1 cellular context compared by ENCODE assay signal in genomic region chr6:146984251-146984924, GRCh38.
TF ChIP-seq lines count a peak whose summit lies in the region.

No MANE protein-coding gene starts in this region.

TF ChIP-seq in HepG2, 621 proteins besides CTCF, POLR2A, EP300 and RAD21 (continued from another document and continues in another):
- peak; percentile 42; the same call in 1 of the 2 replicates for TF ChIP-seq TFDP1 (CRISPR knock-in tag; IDR thresholded peaks at IDR 0.05; ENCODE audit: borderline replicate concordance)
- TF ChIP-seq ZNF225 (CRISPR knock-in tag; IDR thresholded peaks at IDR 0.05): no peak
- TF ChIP-seq ZBTB7B (CRISPR knock-in tag; IDR thresholded peaks at IDR 0.05): peak; percentile 44; the same call in 1 of the 2 replicates
- TF ChIP-seq ZBTB38 (CRISPR knock-in tag; IDR thresholded peaks at IDR 0.05): no peak
- peak; percentile 32; the same call in 1 of the 2 replicates for TF ChIP-seq YEATS4 (CRISPR knock-in tag; IDR thresholded peaks at IDR 0.05; ENCODE audit: borderline replicate concordance)
- no peak for TF ChIP-seq MAZ (IDR thresholded peaks at IDR 0.05; ENCODE audit: borderline replicate concordance, low read depth, low read length)
- TF ChIP-seq MAZ (CRISPR knock-in tag; IDR thresholded peaks at IDR 0.05; ENCODE audit: low read depth): no peak
- TF ChIP-seq ZNF282 (IDR thresholded peaks at IDR 0.05; ENCODE audit: partially characterized antibody): no peak
- TF ChIP-seq NR1H2 (CRISPR knock-in tag; IDR thresholded peaks at IDR 0.05; ENCODE audit: borderline replicate concordance, low read depth): no peak
- no peak for TF ChIP-seq XRCC5 (optimal IDR thresholded peaks at IDR 0.05; ENCODE audit: low read length)
- no peak for TF ChIP-seq BCLAF1 (IDR thresholded peaks at IDR 0.05)
- TF ChIP-seq SP5 (CRISPR knock-in tag; IDR thresholded peaks at IDR 0.05; ENCODE audit: borderline replicate concordance, low read depth): peak; percentile 88
- TF ChIP-seq ESRRA (CRISPR knock-in tag; IDR thresholded peaks at IDR 0.05; ENCODE audit: low read depth): no peak
- TF ChIP-seq HDAC2 (CRISPR knock-in tag; IDR thresholded peaks at IDR 0.05): peak; percentile 74; the same call in 1 of the 2 replicates
- TF ChIP-seq ZNF543 (CRISPR knock-in tag; IDR thresholded peaks at IDR 0.05): no peak
- no peak for TF ChIP-seq THAP9 (CRISPR knock-in tag; IDR thresholded peaks at IDR 0.05; ENCODE audit: borderline replicate concordance)
- TF ChIP-seq TIGD3 (CRISPR knock-in tag; IDR thresholded peaks at IDR 0.05; ENCODE audit: borderline replicate concordance): no peak
- no peak for TF ChIP-seq GABPA (IDR thresholded peaks at IDR 0.05; ENCODE audit: low read depth, low read length)
- TF ChIP-seq GABPA (CRISPR knock-in tag; IDR thresholded peaks at IDR 0.05; ENCODE audit: low read depth): no peak
- TF ChIP-seq ZKSCAN1 (IDR thresholded peaks at IDR 0.05; ENCODE audit: low read length): no peak
- no peak for TF ChIP-seq ZNF468 (CRISPR knock-in tag; IDR thresholded peaks at IDR 0.05)
- no peak for TF ChIP-seq KLF15 (CRISPR knock-in tag; IDR thresholded peaks at IDR 0.05; ENCODE audit: borderline replicate concordance)
- TF ChIP-seq SSRP1 (CRISPR knock-in tag; IDR thresholded peaks at IDR 0.05): no peak
- TF ChIP-seq FIP1L1 (IDR thresholded peaks at IDR 0.05; ENCODE audit: borderline replicate concordance, insufficient read depth, low read depth, low read length): no peak
- peak; percentile 55; the same call in 1 of the 2 replicates for TF ChIP-seq TARDBP (CRISPR knock-in tag; IDR thresholded peaks at IDR 0.05)
- no peak for TF ChIP-seq ELF4 (CRISPR knock-in tag; IDR thresholded peaks at IDR 0.05; ENCODE audit: borderline replicate concordance)
- 0 out of 2 replicates have a peak, but pooled peaks have one; percentile 41 for TF ChIP-seq ZNF710 (CRISPR knock-in tag; IDR thresholded peaks at IDR 0.05; ENCODE audit: borderline replicate concordance)
- TF ChIP-seq ZFP62 (CRISPR knock-in tag; IDR thresholded peaks at IDR 0.05): no peak
- TF ChIP-seq GATAD2A (CRISPR knock-in tag; IDR thresholded peaks at IDR 0.05): peak; percentile 78
- TF ChIP-seq ZNF446 (CRISPR knock-in tag; IDR thresholded peaks at IDR 0.05): no peak
- peak; percentile 77 for TF ChIP-seq MLX (CRISPR knock-in tag; IDR thresholded peaks at IDR 0.05)
- no peak for TF ChIP-seq ZNF724P (CRISPR knock-in tag; IDR thresholded peaks at IDR 0.05; ENCODE audit: borderline replicate concordance)
- no peak for TF ChIP-seq PCBP2 (optimal IDR thresholded peaks at IDR 0.05; ENCODE audit: low read depth, low read length, poor library complexity, severe bottlenecking)
- no peak for TF ChIP-seq ZNF281 (CRISPR knock-in tag; IDR thresholded peaks at IDR 0.05; ENCODE audit: borderline replicate concordance)
- TF ChIP-seq PREB (CRISPR knock-in tag; IDR thresholded peaks at IDR 0.05): no peak
- no peak for TF ChIP-seq ZNF292 (CRISPR knock-in tag; IDR thresholded peaks at IDR 0.05; ENCODE audit: borderline replicate concordance, low read depth)
- no peak for TF ChIP-seq ZNF740 (CRISPR knock-in tag; IDR thresholded peaks at IDR 0.05)
- peak; percentile 93 for TF ChIP-seq TCF7 (IDR thresholded peaks at IDR 0.05; ENCODE audit: low read depth)
- TF ChIP-seq RELA (CRISPR knock-in tag; IDR thresholded peaks at IDR 0.05): no peak
- no peak for TF ChIP-seq ZBTB33 (CRISPR knock-in tag; IDR thresholded peaks at IDR 0.05)
- TF ChIP-seq ZNF317 (CRISPR knock-in tag; IDR thresholded peaks at IDR 0.05): no peak
- no peak for TF ChIP-seq MAFF (IDR thresholded peaks at IDR 0.05; ENCODE audit: low read depth, low read length)
- TF ChIP-seq KAT7 (CRISPR knock-in tag; IDR thresholded peaks at IDR 0.05; ENCODE audit: borderline replicate concordance): 0 out of 2 replicates have a peak, but pooled peaks have one; percentile 29
- no peak for TF ChIP-seq ZBTB39 (CRISPR knock-in tag; IDR thresholded peaks at IDR 0.05)
